Comparison of ENCODE assay signal across 4 cellular contexts in the genomic region with DNA sequence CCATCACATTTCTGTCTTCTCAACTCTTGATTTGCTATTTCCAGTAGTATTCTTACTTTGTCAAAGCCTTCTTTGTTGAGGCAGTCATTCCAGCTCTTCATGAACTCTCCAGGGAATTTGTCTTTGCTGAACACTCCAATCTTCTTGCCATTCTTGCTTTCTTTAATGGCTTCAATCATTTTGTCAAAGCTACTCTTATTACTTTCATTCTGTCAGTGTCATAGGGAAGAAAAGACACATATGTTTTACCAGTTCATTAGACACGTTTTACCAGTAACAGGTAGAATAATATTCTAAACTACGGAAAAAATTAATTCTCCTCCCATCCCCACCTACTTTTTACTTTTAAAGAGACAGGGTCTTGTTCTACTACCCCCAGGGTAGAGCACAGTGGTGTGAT. TPM values are rescaled to one million over a fixed set of nuclear protein-coding genes. Genes with fewer than 3 reads are reported as not detected.
A peak's percentile ranks its signal among the peaks of the same experiment; 100 is the strongest.
DNase-seq lines count a peak whose midpoint lies in the region; ATAC-seq, FAIRE-seq and TF ChIP-seq lines count a peak whose summit lies in the region.
"Not testable (repeated sequence)": the region's sequence is repeated elsewhere in the genome, so short reads cannot be mapped to it uniquely, and the experiment has no call there.

No MANE protein-coding gene starts in this region.

- peak overlapping the region; percentile 20 for H3K27ac Mint-ChIP-seq in T-helper 2 cell treated with Interferon-gamma antibody and Interleukin-4, amounts not matched to agents 5 μg/mL and 100 μg/mL, for 36 hours

- H3K9ac ChIP-seq in K562 (ENCODE audit: insufficient read depth in 1 of 2, low read depth in 2 of 2, low read length in 2 of 2) = not testable (repeated sequence)

- 71% methylated on average over 2 of the region's 2 CpGs for WGBS in K562 (ENCODE audit: insufficient coverage, low coverage, missing lambda C conversion rate)

- peaks cover 94% of the 10 kb centered on the region for H3K36me3 ChIP-seq in K562 (ENCODE audit: control insufficient read depth, insufficient read depth, low read length)

- CTCF ChIA-PET in K562 (lab: Yijun Ruan, JAX; ENCODE audit: low intra/inter-chr PET ratio) = not testable (repeated sequence)

- FAIRE-seq in GM18507 (lab: Jason Lieb, UNC) (peak; percentile 36), K562 (lab: Jason Lieb, UNC) (peak; percentile 71)

- not testable (repeated sequence) for H3K27ac ChIP-seq in K562 (ENCODE audit: extremely low read depth, low read depth, low read length)

- not testable (repeated sequence) for H3K4me2 ChIP-seq in K562 (ENCODE audit: insufficient read depth, low read length)

- not testable (repeated sequence) for BruUV-seq in K562 (replicated peaks; lab: Mats Ljungman, UMichigan)

- TF ChIP-seq POLR2A in K562 (conservative IDR thresholded peaks at IDR 0.05) = not testable (repeated sequence)

- TF ChIP-seq EP300 in K562 (IDR thresholded peaks at IDR 0.05; ENCODE audit: low read length) = not testable (repeated sequence)

- not testable (repeated sequence) for TF ChIP-seq CTCF in K562 (IDR thresholded peaks at IDR 0.05 in 2 of 3, conservative IDR thresholded peaks at IDR 0.05 in 1 of 3; ENCODE audit: insufficient read depth in 2 of 3, low read depth in 1 of 3, low read length in 3 of 3)

- in situ Hi-C loops in SK-MEL-5 (cut with HindIII; ENCODE audit: low pct_unique_long_range_greater_than_20kb, low sequenced_read_pairs); K562 (cut with MboI): not testable (repeated sequence)

- peaks cover 17% of the 10 kb centered on the region for H3K79me2 ChIP-seq in K562 (ENCODE audit: control insufficient read depth, insufficient read depth, low read length)

- not testable (repeated sequence) for H3K27me3 Mint-ChIP-seq in T-helper 2 cell treated with Interferon-gamma antibody and Interleukin-4, amounts not matched to agents 5 μg/mL and 100 μg/mL, for 36 hours (ENCODE audit: low read depth)

- H3K27me3 ChIP-seq in K562 (ENCODE audit: control insufficient read depth in 2 of 2, insufficient read depth in 2 of 2, low read length in 2 of 2) = not testable (repeated sequence)

- H3K4me1 ChIP-seq in K562 (replicated peaks in 1 of 2; ENCODE audit: control insufficient read depth in 2 of 2, insufficient read depth in 2 of 2, low read length in 2 of 2) = not testable (repeated sequence)

- peaks cover 63% of the 10 kb centered on the region for H3K36me3 Mint-ChIP-seq in T-helper 2 cell treated with Interferon-gamma antibody and Interleukin-4, amounts not matched to agents 5 μg/mL and 100 μg/mL, for 36 hours (ENCODE audit: low read depth)

- not testable (repeated sequence) for H3K9me3 ChIP-seq in K562 (replicated peaks; ENCODE audit: control insufficient read depth, insufficient read depth, low read depth, low read length)

- not testable (repeated sequence) for H3K9me1 ChIP-seq in K562 (ENCODE audit: control insufficient read depth, insufficient read depth, low read length)

- intact Hi-C loops in K562 (cut with micrococcal nuclease) = not testable (repeated sequence)

- not testable (repeated sequence) for H3K9me3 Mint-ChIP-seq in T-helper 2 cell treated with Interferon-gamma antibody and Interleukin-4, amounts not matched to agents 5 μg/mL and 100 μg/mL, for 36 hours

- H3K4me3 ChIP-seq in K562 = not testable (repeated sequence)

- POLR2A ChIA-PET in K562 (lab: Yijun Ruan, JAX) = interaction anchor here (0.6 kb wide), 1 partner anchor 29 kb away, joined by 4 read pairs; no protein-coding TSS in a partner anchor

- H3K4me3 Mint-ChIP-seq in T-helper 2 cell treated with Interferon-gamma antibody and Interleukin-4, amounts not matched to agents 5 μg/mL and 100 μg/mL, for 36 hours = not testable (repeated sequence)

- not testable (repeated sequence) for DNase-seq in GM18507 (ENCODE audit: extremely low spot score, insufficient read length, low read depth); T-helper 2 cell treated with Interferon-gamma antibody and Interleukin-4, amounts not matched to agents 5 μg/mL and 100 μg/mL, for 36 hours (ENCODE audit: low spot score); K562 (ENCODE audit: extremely low read depth in 1 of 4, low spot score in 3 of 4)
- DNase-seq in SK-MEL-5 (ENCODE audit: low read depth, low spot score) = peak; percentile 33

- H4K20me1 ChIP-seq in K562 (replicated peaks; ENCODE audit: control insufficient read depth, insufficient read depth, low read length) = not testable (repeated sequence)

- H3K4me1 Mint-ChIP-seq in T-helper 2 cell treated with Interferon-gamma antibody and Interleukin-4, amounts not matched to agents 5 μg/mL and 100 μg/mL, for 36 hours (ENCODE audit: low read depth) = peaks cover 12% of the 10 kb centered on the region

- not testable (repeated sequence) for ATAC-seq in K562

- TF ChIP-seq RAD21 in K562 (CRISPR knock-in tag; conservative IDR thresholded peaks at IDR 0.05 in 1 of 2, IDR thresholded peaks at IDR 0.05 in 1 of 2) = not testable (repeated sequence)

- H2AFZ ChIP-seq in K562 (ENCODE audit: low read depth, low read length) = not testable (repeated sequence)

RNA-seq across cellular contexts. Expression of a gene that starts 13.5 kb away (rescaled TPM):
- total RNA-seq in SK-MEL-5 (2014; rRNA removed; shearing (Covaris generic)) = 72.1 and 84.3 TPM in 2 replicates
- 76.7 and 89.3 TPM in 2 replicates for polyA plus RNA-seq in SK-MEL-5 (2015; cell fraction: cytosol; rRNA removed)
- 102 and 107 TPM in 2 replicates for polyA plus RNA-seq in SK-MEL-5 (2015; cell fraction: nucleus; rRNA removed)
- total RNA-seq in K562 (2011; cell fraction: chromatin; rRNA removed; ENCODE audit: low replicate concordance) = 57.1 and 119 TPM in 2 replicates
- 31.5 and 38.2 TPM in 2 replicates for total RNA-seq in K562 (2011; cell fraction: nucleolus; rRNA removed)
- total RNA-seq in K562 (2011; cell fraction: nucleoplasm; rRNA removed) = 59.8 and 96.3 TPM in 2 replicates
- total RNA-seq in K562 (2014; rRNA removed) = 75.4 and 81.4 TPM in 2 replicates
- total RNA-seq in K562 (2014; rRNA removed; fragmentation: Illumina TruSeq; extraction: Trizol) = 121 and 138 TPM in 2 replicates
- 117 and 122 TPM in 2 replicates for total RNA-seq in K562 (2015; rRNA removed; fragmentation: Illumina TruSeq; extraction: Trizol)
- 82.9 and 92.9 TPM in 2 replicates for total RNA-seq in K562 (2021)
- polyA plus RNA-seq in K562 (2011; rRNA removed) = 84.1 and 107 TPM in 2 replicates
- polyA plus RNA-seq in K562 (2011; cell fraction: cytosol; rRNA removed) = 48.3 and 69.5 TPM in 2 replicates
- polyA plus RNA-seq in K562 (2011; cell fraction: nucleus; rRNA removed) = 67.4 and 77.5 TPM in 2 replicates
- polyA plus RNA-seq in K562 (2012) = 51.4 and 79.0 TPM in 2 replicates
- 134 and 152 TPM in 2 replicates for polyA plus RNA-seq in K562 (2014; fragmentation: Illumina TruSeq; extraction: Trizol)
- 100 to 1,000 TPM in 1 of 2 experiments, 10 to 100 TPM in 1; 75.6 to 105 TPM for polyA plus RNA-seq in K562 (2014; fragmentation: Nextera tagmentation; extraction: Ambion mirVana)
- polyA plus RNA-seq in K562 (2014; rRNA removed) = 87.5 and 90.5 TPM in 2 replicates
- polyA minus RNA-seq in K562 (2011; rRNA and poly(A)+ RNA removed) = 127 and 141 TPM in 2 replicates
- 47.8 and 56.6 TPM in 2 replicates for polyA minus RNA-seq in K562 (2011; cell fraction: cytosol; rRNA and poly(A)+ RNA removed)
- polyA minus RNA-seq in K562 (2011; cell fraction: nucleus; rRNA and poly(A)+ RNA removed) = 26.7 and 45.1 TPM in 2 replicates
